In genomic region chr13:48094781-48095502, GRCh38 we compare ENCODE assay signal across 8 cellular contexts.
A peak's percentile ranks its signal among the peaks of the same experiment; 100 is the strongest.
DNase-seq lines count a peak whose midpoint lies in the region; ATAC-seq and TF ChIP-seq lines count a peak whose summit lies in the region.

A gene with protein sequence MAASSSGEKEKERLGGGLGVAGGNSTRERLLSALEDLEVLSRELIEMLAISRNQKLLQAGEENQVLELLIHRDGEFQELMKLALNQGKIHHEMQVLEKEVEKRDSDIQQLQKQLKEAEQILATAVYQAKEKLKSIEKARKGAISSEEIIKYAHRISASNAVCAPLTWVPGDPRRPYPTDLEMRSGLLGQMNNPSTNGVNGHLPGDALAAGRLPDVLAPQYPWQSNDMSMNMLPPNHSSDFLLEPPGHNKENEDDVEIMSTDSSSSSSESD (minus strand): TSS chr13:48095104. CDS start chr13:48095078, 26 bp downstream.

- DNase-seq in 8988T (peak; percentile 82), NCI-H2081 (lab: John Stamatoyannopoulos, UW) (peak; percentile 86 to 90), T1000 (lab: John Stamatoyannopoulos, UW) (peak; percentile 82), astrocyte of the spinal cord (ENCODE audit: low read depth, low spot score) (peak; percentile 95), hypothalamus (lab: John Stamatoyannopoulos, UW) (peak; percentile 61 to 99 (median 90)), retinal pigment epithelial cell (ENCODE audit: low read depth) (peak; percentile 71)

- in situ Hi-C loops in astrocyte of the spinal cord (cut with HindIII; ENCODE audit: low sequenced_read_pairs): no loop called here

- peak; percentile 100 for TF ChIP-seq CTCF in astrocyte of the spinal cord (IDR thresholded peaks at IDR 0.05; ENCODE audit: low read depth, low read length)
- peak; percentile 99 for TF ChIP-seq CTCF in retinal pigment epithelial cell (conservative IDR thresholded peaks at IDR 0.05; ENCODE audit: low read depth, low read length)

- ATAC-seq in GM18511 (IDR thresholded peaks at IDR 0.05; ENCODE audit: unreplicated experiment) (peak; percentile 93), HG03039 (IDR thresholded peaks at IDR 0.05; ENCODE audit: unreplicated experiment) (peak; percentile 88)

- H3K4me3 ChIP-seq in astrocyte of the spinal cord (ENCODE audit: low read depth, low read length) (peak within 1 kb of the TSS; percentile 99), retinal pigment epithelial cell (ENCODE audit: low read length) (peak within 1 kb of the TSS; percentile 95)

Comparison
In these comparisons a context has a peak if more than half of its experiments do, and no peak if none do; other contexts are left out.
1. Peak in every context shown above with its lines: DNase-seq, ATAC-seq and H3K4me3 ChIP-seq.